In the genomic region with DNA sequence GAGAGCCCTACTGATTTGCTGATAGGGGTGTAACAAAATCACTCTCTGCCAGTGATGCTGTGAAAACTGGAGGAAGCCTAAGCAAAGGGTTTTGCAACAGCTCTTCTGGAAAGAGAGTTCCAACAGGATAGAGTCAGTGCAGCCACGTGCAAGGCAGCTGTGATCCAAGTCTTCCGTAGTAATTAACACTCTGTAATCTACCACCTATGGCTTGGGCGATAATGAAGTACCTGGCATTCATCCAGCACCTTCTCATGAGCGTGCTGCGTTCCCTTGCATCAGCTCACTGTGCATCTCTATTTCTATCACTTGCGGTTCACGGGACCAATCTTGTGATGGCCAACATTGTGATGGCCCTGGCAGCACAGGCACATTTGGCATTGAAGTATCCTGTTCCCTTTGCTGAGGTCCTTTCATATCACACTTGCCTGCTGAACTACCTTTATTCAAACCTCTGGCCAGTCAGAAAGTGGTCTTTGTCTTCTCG, we compare ENCODE assay signal across 1 cellular context.
A peak's percentile ranks its signal among the peaks of the same experiment; 100 is the strongest.
TF ChIP-seq lines count a peak whose summit lies in the region.

No MANE protein-coding gene starts in this region.

TF ChIP-seq in K562, 482 proteins besides CTCF, POLR2A, EP300 and RAD21 (continued from another document):
- TF ChIP-seq, protein P1, sequence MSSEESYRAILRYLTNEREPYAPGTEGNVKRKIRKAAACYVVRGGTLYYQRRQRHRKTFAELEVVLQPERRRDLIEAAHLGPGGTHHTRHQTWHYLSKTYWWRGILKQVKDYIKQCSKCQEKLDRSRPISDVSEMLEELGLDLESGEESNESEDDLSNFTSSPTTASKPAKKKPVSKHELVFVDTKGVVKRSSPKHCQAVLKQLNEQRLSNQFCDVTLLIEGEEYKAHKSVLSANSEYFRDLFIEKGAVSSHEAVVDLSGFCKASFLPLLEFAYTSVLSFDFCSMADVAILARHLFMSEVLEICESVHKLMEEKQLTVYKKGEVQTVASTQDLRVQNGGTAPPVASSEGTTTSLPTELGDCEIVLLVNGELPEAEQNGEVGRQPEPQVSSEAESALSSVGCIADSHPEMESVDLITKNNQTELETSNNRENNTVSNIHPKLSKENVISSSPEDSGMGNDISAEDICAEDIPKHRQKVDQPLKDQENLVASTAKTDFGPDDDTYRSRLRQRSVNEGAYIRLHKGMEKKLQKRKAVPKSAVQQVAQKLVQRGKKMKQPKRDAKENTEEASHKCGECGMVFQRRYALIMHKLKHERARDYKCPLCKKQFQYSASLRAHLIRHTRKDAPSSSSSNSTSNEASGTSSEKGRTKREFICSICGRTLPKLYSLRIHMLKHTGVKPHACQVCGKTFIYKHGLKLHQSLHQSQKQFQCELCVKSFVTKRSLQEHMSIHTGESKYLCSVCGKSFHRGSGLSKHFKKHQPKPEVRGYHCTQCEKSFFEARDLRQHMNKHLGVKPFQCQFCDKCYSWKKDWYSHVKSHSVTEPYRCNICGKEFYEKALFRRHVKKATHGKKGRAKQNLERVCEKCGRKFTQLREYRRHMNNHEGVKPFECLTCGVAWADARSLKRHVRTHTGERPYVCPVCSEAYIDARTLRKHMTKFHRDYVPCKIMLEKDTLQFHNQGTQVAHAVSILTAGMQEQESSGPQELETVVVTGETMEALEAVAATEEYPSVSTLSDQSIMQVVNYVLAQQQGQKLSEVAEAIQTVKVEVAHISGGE (CRISPR knock-in tag; IDR thresholded peaks at IDR 0.05) = no peak
- TF ChIP-seq SRSF3 (IDR thresholded peaks at IDR 0.05; ENCODE audit: insufficient read depth, low read length) (no peak), CEBPG (CRISPR knock-in tag; IDR thresholded peaks at IDR 0.05) (0 out of 2 replicates have a peak, but pooled peaks have one; percentile 14), CEBPG (tag; conservative IDR thresholded peaks at IDR 0.05 in 1 of 2, IDR thresholded peaks at IDR 0.05 in 1 of 2) (no peak), BHLHE40 (IDR thresholded peaks at IDR 0.05; ENCODE audit: low read length) (peak; percentile 64; the same call in 1 of the 2 replicates), HNRNPUL1 (IDR thresholded peaks at IDR 0.05; ENCODE audit: low read length) (no peak), POLR3A (IDR thresholded peaks at IDR 0.05; ENCODE audit: borderline replicate concordance, extremely low read depth, insufficient read depth, insufficient read length) (no peak), HOXB6 (CRISPR knock-in tag; IDR thresholded peaks at IDR 0.05; ENCODE audit: borderline replicate concordance) (no peak), ADNP (tag; IDR thresholded peaks at IDR 0.05) (no peak), KLF10 (CRISPR knock-in tag; IDR thresholded peaks at IDR 0.05) (no peak), NFIC (IDR thresholded peaks at IDR 0.05) (peak; percentile 67), CTBP1 (IDR thresholded peaks at IDR 0.05; ENCODE audit: borderline replicate concordance) (0 out of 2 replicates have a peak, but pooled peaks have one; percentile 18)
- TF ChIP-seq, protein P2, sequence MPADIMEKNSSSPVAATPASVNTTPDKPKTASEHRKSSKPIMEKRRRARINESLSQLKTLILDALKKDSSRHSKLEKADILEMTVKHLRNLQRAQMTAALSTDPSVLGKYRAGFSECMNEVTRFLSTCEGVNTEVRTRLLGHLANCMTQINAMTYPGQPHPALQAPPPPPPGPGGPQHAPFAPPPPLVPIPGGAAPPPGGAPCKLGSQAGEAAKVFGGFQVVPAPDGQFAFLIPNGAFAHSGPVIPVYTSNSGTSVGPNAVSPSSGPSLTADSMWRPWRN (IDR thresholded peaks at IDR 0.05; ENCODE audit: low read depth) = peak; percentile 78
